11 cellular contexts compared by ENCODE assay signal in the genomic region with DNA sequence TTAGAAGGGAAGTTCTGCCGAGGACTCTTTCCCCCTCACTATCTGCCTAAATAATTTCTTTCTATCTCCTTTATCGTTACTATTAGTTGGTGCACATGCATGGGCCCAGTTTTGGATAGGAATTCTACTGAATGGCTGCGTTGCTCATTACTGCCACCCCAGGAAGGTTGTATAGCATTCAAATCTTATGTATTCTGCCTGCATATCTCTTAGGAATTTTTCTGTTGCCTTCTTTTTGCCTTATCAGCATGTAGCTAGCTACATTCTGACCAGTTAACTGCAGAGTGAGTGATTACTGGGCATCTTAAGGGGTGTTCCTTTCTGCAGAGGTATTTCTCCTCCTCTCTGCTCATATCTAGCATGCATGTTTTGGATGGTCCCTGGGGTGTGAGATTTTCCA.
"Had no signal": no experiment of that assay in that cellular context is flagged by ENCODE, and none has a peak within 500 bp of the region (broad histone marks: within the 10 kb centered on the region; RNA-seq: fewer than 3 reads in every experiment).

No MANE protein-coding gene starts in this region.

- DNase-seq: activated CD4-positive, alpha-beta T cell treated with anti-CD3 and anti-CD28 coated beads, Interleukin-2, amount 10 ng/mL, durations not matched to agents 24 days and 14 days; body of pancreas; effector memory CD4-positive, alpha-beta T cell; kidney glomerular epithelial cell; nephron progenitor cell; stimulated activated CD4-positive, alpha-beta T cell treated with anti-CD3 and anti-CD28 coated beads, Interleukin-2, amount 100 ng/mL, for 48 hours; stimulated activated naive CD4-positive, alpha-beta T cell treated with Interleukin-2 at 50 U/mL for 16 hours; T-helper 9 cell had no signal

- ATAC-seq: body of pancreas, WTC11 had no signal

- H3K27ac ChIP-seq: body of pancreas, epithelial cell of prostate, hepatocyte had no signal

- H3K9me3 ChIP-seq: body of pancreas had no signal

- H3K4me3 ChIP-seq: body of pancreas, hepatocyte had no signal

- H3K27me3 ChIP-seq: body of pancreas, hepatocyte had no signal

- H2AFZ ChIP-seq: hepatocyte had no signal

- H3K79me2 ChIP-seq: hepatocyte had no signal

- H3K4me1 ChIP-seq: body of pancreas had no signal

- H3K4me2 ChIP-seq: hepatocyte had no signal
